8 cellular contexts compared by ENCODE assay signal in the genomic region with DNA sequence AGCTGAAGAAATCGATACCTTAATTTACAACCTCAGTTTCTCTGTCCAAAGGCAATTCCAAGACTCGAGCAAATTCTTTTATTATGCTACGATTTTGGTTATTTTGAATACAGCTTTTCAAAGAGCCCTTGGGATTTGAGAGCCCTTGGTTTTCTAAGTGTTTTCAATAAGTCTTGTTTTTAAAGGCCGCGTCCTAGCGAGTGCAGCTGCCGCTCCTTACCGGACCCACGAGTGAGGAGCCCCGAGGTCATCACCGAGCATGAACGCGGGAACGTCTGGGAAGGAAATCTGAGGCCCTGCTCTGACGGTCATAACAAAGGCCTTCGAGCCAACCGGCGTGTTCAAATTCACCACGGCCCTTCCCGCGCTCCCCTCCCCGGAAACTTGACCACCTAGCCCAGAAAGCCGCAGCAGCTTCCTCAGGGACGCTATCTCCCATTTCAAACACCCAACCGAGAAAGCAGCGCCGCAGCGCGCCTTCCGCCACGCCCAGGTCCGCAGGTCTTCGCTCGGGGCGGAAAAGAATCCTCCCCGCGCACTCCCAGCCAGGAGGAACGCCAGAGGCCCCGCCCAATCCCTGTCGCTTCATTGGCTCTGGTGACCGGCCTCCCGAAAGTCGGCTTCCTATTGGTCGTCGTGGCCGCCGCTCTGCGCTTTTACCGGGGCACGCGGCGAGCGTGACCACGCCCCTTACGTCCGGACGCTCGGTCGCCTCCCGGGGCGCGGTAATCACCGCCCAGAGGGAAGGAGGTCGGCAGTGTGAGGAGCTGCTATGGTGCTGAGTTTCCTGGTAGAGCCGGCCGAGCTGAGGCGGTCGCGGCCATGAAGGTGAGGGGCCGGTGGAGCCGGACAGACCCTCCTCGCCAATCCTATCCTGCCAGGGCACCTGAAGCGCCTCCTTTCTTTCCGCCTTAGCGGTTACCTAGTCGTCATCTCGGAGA. TPM values are rescaled to one million over a fixed set of nuclear protein-coding genes. Genes with fewer than 3 reads are reported as not detected.
DNase-seq lines count a peak whose midpoint lies in the region; ATAC-seq lines count a peak whose summit lies in the region.

A gene with protein sequence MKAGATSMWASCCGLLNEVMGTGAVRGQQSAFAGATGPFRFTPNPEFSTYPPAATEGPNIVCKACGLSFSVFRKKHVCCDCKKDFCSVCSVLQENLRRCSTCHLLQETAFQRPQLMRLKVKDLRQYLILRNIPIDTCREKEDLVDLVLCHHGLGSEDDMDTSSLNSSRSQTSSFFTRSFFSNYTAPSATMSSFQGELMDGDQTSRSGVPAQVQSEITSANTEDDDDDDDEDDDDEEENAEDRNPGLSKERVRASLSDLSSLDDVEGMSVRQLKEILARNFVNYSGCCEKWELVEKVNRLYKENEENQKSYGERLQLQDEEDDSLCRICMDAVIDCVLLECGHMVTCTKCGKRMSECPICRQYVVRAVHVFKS (plus strand): TSS at position 728 of the 941 bp plus-strand sequence. CDS start 95 bp downstream, at position 823.

- ATAC-seq in HG02610 (IDR thresholded peaks at IDR 0.05; ENCODE audit: unreplicated experiment), result peak; percentile 92
- ATAC-seq in activated naive CD4-positive, alpha-beta T cell treated with anti-CD3 and anti-CD28 coated beads, Interleukin-2, amount 50 U/mL, for 72 hours, result peak; percentile 88 to 90

- DNase-seq in NCI-H1092 treated with DMSO at 0.1 percent for 48 hours (lab: John Stamatoyannopoulos, UW) (peak; percentile 96), SKM-1 (lab: John Stamatoyannopoulos, UW; ENCODE audit: unreplicated experiment) (peak; percentile 85), globus pallidus (ENCODE audit: low spot score) (peak; percentile 97), occipital lobe (lab: John Stamatoyannopoulos, UW) (peak; percentile 98)
- peak; percentile 97 to 99 for DNase-seq in activated naive CD4-positive, alpha-beta T cell treated with anti-CD3 and anti-CD28 coated beads, Interleukin-2, amount 50 U/mL, for 72 hours (ENCODE audit: low spot score in 2 of 2)

- peak within 1 kb of the TSS; percentile 84 to 94 for H3K27ac Mint-ChIP-seq in activated naive CD4-positive, alpha-beta T cell treated with anti-CD3 and anti-CD28 coated beads, Interleukin-2, amount 50 U/mL, for 72 hours

- H3K36me3 Mint-ChIP-seq in activated naive CD4-positive, alpha-beta T cell treated with anti-CD3 and anti-CD28 coated beads, Interleukin-2, amount 50 U/mL, for 72 hours, result peaks cover 6 to 9% of the 10 kb centered on the region in 2 donors

- peak within 1 kb of the TSS; percentile 73 for H3K27ac ChIP-seq in temporal lobe (ENCODE audit: low read depth, low read length)

- H3K9me3 Mint-ChIP-seq in activated naive CD4-positive, alpha-beta T cell treated with anti-CD3 and anti-CD28 coated beads, Interleukin-2, amount 50 U/mL, for 72 hours, result no peaks in the 10 kb centered on the region

- H3K4me3 ChIP-seq in GM08714 (ENCODE audit: low read length), result peak within 1 kb of the TSS; percentile 81

RNA-seq across cellular contexts. Expression of the gene that starts here (rescaled TPM):
- 10 to 100 TPM; 55.1 to 83.0 TPM for total RNA-seq in activated naive CD4-positive, alpha-beta T cell treated with anti-CD3 and anti-CD28 coated beads, Interleukin-2, amount 50 U/mL, for 72 hours
- 77.5 TPM for total RNA-seq in occipital lobe
- total RNA-seq in temporal lobe, result 48.7 TPM

Comparison
In these comparisons a context has a peak if more than half of its experiments do, and no peak if none do; other contexts are left out.
1. Peak in every context shown above with its lines: DNase-seq, ATAC-seq, H3K4me3 ChIP-seq and H3K27ac ChIP-seq.